ENCODE assay signal across 14 cellular contexts in genomic region chr6:154460306-154461071, GRCh38. TPM values are rescaled to one million over a fixed set of nuclear protein-coding genes. Genes with fewer than 3 reads are reported as not detected.
DNase-seq lines count a peak whose midpoint lies in the region; ATAC-seq and TF ChIP-seq lines count a peak whose summit lies in the region.
"Had no signal": no experiment of that assay in that cellular context is flagged by ENCODE, and none has a peak within 500 bp of the region (broad histone marks: within the 10 kb centered on the region; RNA-seq: fewer than 3 reads in every experiment).

No MANE protein-coding gene starts in this region.

- CTCF ChIA-PET in HEK293 (lab: Yijun Ruan, JAX) = interaction anchor here (0.7 to 2.2 kb wide), 5 partner anchors 14 to 261 kb away, joined by 3 to 8 read pairs (median 5); no protein-coding TSS in a partner anchor

- no peaks in the 10 kb centered on the region for H3K79me2 ChIP-seq in smooth muscle cell (ENCODE audit: low read depth)

- POLR2A ChIA-PET in HEK293 (lab: Yijun Ruan, JAX) = interaction anchor here (0.6 kb wide), 1 partner anchor 280 kb away, joined by 4 read pairs; no protein-coding TSS in a partner anchor

- intact Hi-C loops in tibial artery (cut with DNase I; ENCODE audit: low total_unique reads) = no loop called here

- H3K4me2 ChIP-seq in smooth muscle cell = no peak overlapping the region

- no peaks in the 10 kb centered on the region for H4K20me1 ChIP-seq in smooth muscle cell (ENCODE audit: low read depth)

- no peak for ATAC-seq in esophagus mucosa
- ATAC-seq: GM12878, left lung had no signal

- H3K36me3 ChIP-seq in HEK293 (ENCODE audit: control insufficient read depth in 2 of 2, insufficient read depth in 1 of 2, low read length in 2 of 2) = no peaks in the 10 kb centered on the region
- H3K36me3 ChIP-seq in tibial artery = no peaks in the 10 kb centered on the region
- H3K36me3 ChIP-seq in smooth muscle cell (ENCODE audit: low read depth) = no peaks in the 10 kb centered on the region
- H3K36me3 ChIP-seq: left lung had no signal

- H2AFZ ChIP-seq in smooth muscle cell (ENCODE audit: low read depth) = no peak overlapping the region

- no peak overlapping the region for H3K9ac ChIP-seq in smooth muscle cell (ENCODE audit: low read depth)

- H3K9me3 ChIP-seq in HEK293 (ENCODE audit: control insufficient read depth, insufficient read depth, low read depth, low read length) (no peaks in the 10 kb centered on the region), tibial artery (no peaks in the 10 kb centered on the region), smooth muscle cell (replicated peaks; ENCODE audit: low read depth) (no peaks in the 10 kb centered on the region)
- H3K9me3 ChIP-seq: left lung had no signal

- H3K4me3 ChIP-seq in HEK293 (ENCODE audit: low read depth, low read length) = no peak overlapping the region
- H3K4me3 ChIP-seq in tibial artery = no peak overlapping the region
- no peak overlapping the region for H3K4me3 ChIP-seq in smooth muscle cell
- H3K4me3 ChIP-seq: GM12878, left lung had no signal

- TF ChIP-seq CTCF in HEK293 (tag by site-specific recombination; IDR thresholded peaks at IDR 0.05) (no peak), tibial artery (IDR thresholded peaks at IDR 0.05) (no peak), smooth muscle cell (IDR thresholded peaks at IDR 0.05; ENCODE audit: borderline replicate concordance, insufficient read depth, poor library complexity, severe bottlenecking) (no peak)

- H3K27ac ChIP-seq in HEK293 (ENCODE audit: extremely low read depth, low read depth, low read length) = no peak overlapping the region
- H3K27ac ChIP-seq in tibial artery = peak overlapping the region; percentile 74 to 79
- no peak overlapping the region for H3K27ac ChIP-seq in smooth muscle cell (ENCODE audit: low read depth)
- H3K27ac ChIP-seq: left lung had no signal

- H3K4me1 ChIP-seq in HEK293 (ENCODE audit: control insufficient read depth, insufficient read depth, low read length) (peaks cover 16% of the 10 kb centered on the region), tibial artery (peaks cover 0 to 67% (median 34%) of the 10 kb centered on the region in 4 donors), smooth muscle cell (ENCODE audit: low read depth) (peaks cover 12% of the 10 kb centered on the region)
- H3K4me1 ChIP-seq: left lung had no signal

- peaks cover 6% of the 10 kb centered on the region for H3F3A ChIP-seq in smooth muscle cell (ENCODE audit: low read depth)

- DNase-seq in astrocyte of the hippocampus (ENCODE audit: low read depth, low spot score) (peak; percentile 87), kidney glomerular epithelial cell (lab: John Stamatoyannopoulos, UW) (peak; percentile 70), tibial artery (no peak), smooth muscle cell (lab: John Stamatoyannopoulos, UW; ENCODE audit: unreplicated experiment) (no peak)
- no peak for DNase-seq in activated CD4-positive, alpha-beta T cell treated with anti-CD3 and anti-CD28 coated beads for 4 hours
- DNase-seq: activated CD4-positive, alpha-beta T cell treated with anti-CD3 and anti-CD28 coated beads, Interleukin-2, amount 50 U/mL, for 1 hour; HFFc6; KBM-7; left lung; occipital lobe; stimulated activated CD4-positive, alpha-beta T cell treated with anti-CD3 and anti-CD28 coated beads, Interleukin-4, amount 100 ng/mL, for 4 hours had no signal

- H3K27me3 ChIP-seq in tibial artery = no peaks in the 10 kb centered on the region
- no peaks in the 10 kb centered on the region for H3K27me3 ChIP-seq in smooth muscle cell (ENCODE audit: low read depth)
- H3K27me3 ChIP-seq: left lung had no signal

- WGBS in smooth muscle cell (ENCODE audit: low lambda C conversion rate) = 86% methylated on average over 13 of the region's 13 CpGs

TF ChIP-seq in HEK293, 187 proteins besides CTCF, POLR2A, EP300 and RAD21:
- TF ChIP-seq HOXC10 (CRISPR knock-in tag; IDR thresholded peaks at IDR 0.05) (no peak), ZNF132 (tag by site-specific recombination; IDR thresholded peaks at IDR 0.05; ENCODE audit: borderline replicate concordance) (no peak), ZNF704 (tag by site-specific recombination; IDR thresholded peaks at IDR 0.05) (no peak), ZSCAN4 (tag by site-specific recombination; IDR thresholded peaks at IDR 0.05) (0 out of 2 replicates have a peak, but pooled peaks have one; percentile 16), ZBTB10 (tag by site-specific recombination; IDR thresholded peaks at IDR 0.05) (no peak)

RNA-seq across cellular contexts. Expression of gene CNKSR3, which starts 50.0 kb away (rescaled TPM):
- total RNA-seq in esophagus mucosa = 24.5 TPM
- total RNA-seq in smooth muscle cell = 5.0 and 5.1 TPM in 2 replicates
- polyA plus RNA-seq in smooth muscle cell = 4.5 and 5.5 TPM in 2 replicates

Comparison
In these comparisons a context has a peak if more than half of its experiments do, and no peak if none do; other contexts are left out.
1. H3K27ac ChIP-seq: peak in tibial artery (2 of 2); none in HEK293 (single experiment) and smooth muscle cell (single experiment).
2. DNase-seq: peak in astrocyte of the hippocampus (single experiment) and kidney glomerular epithelial cell (single experiment); none in tibial artery (0 of 2), activated CD4-positive, alpha-beta T cell treated with anti-CD3 and anti-CD28 coated beads for 4 hours (0 of 2) and smooth muscle cell (single experiment).